In the genomic region with DNA sequence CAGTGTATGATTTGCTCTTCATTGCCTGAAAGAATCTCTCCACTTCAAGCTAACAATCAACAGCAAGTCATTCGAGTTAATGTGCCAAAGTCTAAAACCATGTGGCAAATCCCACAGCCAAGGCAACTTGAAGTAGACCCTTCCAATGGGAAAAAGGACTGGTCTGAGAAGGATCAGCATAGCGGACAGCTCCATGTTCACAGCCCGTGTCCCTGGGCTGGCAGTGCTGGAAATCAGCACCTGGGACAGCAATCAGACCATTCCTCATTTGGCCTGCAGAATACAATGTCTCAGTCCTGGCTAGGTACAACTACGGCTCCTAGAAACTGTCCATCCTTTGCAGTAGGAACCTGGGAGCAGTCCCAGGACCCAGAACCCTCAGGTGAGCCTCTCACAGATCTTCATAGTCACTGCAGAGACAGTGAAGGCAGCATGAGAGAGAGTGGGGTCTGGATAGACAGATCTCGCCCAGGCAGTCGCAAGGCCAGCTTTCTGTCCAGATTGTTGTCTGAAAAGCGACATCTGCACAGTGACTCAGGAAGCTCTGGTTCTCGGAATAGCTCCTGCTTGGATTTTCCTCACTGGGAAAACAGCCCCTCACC, we compare ENCODE assay signal across 9 cellular contexts. TPM values are rescaled to one million over a fixed set of nuclear protein-coding genes. Genes with fewer than 3 reads are reported as not detected.
DNase-seq lines count a peak whose midpoint lies in the region; ATAC-seq and TF ChIP-seq lines count a peak whose summit lies in the region.
"Had no signal": no experiment of that assay in that cellular context is flagged by ENCODE, and none has a peak within 500 bp of the region (broad histone marks: within the 10 kb centered on the region; RNA-seq: fewer than 3 reads in every experiment).

No MANE protein-coding gene starts in this region.

- TF ChIP-seq CTCF in Caco-2 (IDR thresholded peaks at IDR 0.05; ENCODE audit: insufficient read depth in 1 of 2, low read depth in 1 of 2, low read length in 1 of 2, severe bottlenecking in 1 of 2, unreplicated experiment in 1 of 2) = no peak
- TF ChIP-seq CTCF in mammary epithelial cell (conservative IDR thresholded peaks at IDR 0.05 in 1 of 2, IDR thresholded peaks at IDR 0.05 in 1 of 2; ENCODE audit: extremely low read depth in 1 of 2, insufficient read depth in 1 of 2, low read depth in 1 of 2, low read length in 2 of 2) = no peak
- TF ChIP-seq CTCF in left lung (IDR thresholded peaks at IDR 0.05) = no peak

- 48% methylated on average over 7 of the region's 8 CpGs for WGBS in mammary epithelial cell (ENCODE audit: low coverage, missing lambda C conversion rate)

- no peak overlapping the region for H3K4me2 ChIP-seq in mammary epithelial cell (ENCODE audit: insufficient read depth, low read depth, low read length)

- H3K27me3 ChIP-seq in Caco-2 (replicated peaks; ENCODE audit: control insufficient read depth, insufficient read depth, low read length) = no peaks in the 10 kb centered on the region; the same call in 1 of the 2 replicates
- peaks cover 2% of the 10 kb centered on the region for H3K27me3 ChIP-seq in mammary epithelial cell (ENCODE audit: insufficient read depth, low read length)
- H3K27me3 ChIP-seq in left lung = peaks cover 5 to 51% of the 10 kb centered on the region in 2 donors

- no peaks in the 10 kb centered on the region for H3K36me3 Mint-ChIP-seq in Caco-2 (ENCODE audit: insufficient read depth, unreplicated experiment)

- no peak overlapping the region for H3K27ac ChIP-seq in mammary epithelial cell (ENCODE audit: insufficient read depth, low read depth, low read length)
- H3K27ac ChIP-seq in left lung = no peak overlapping the region

- peaks cover 9% of the 10 kb centered on the region for H3K4me1 ChIP-seq in Caco-2
- no peaks in the 10 kb centered on the region for H3K4me1 ChIP-seq in mammary epithelial cell (ENCODE audit: insufficient read depth, low read length)
- H3K4me1 ChIP-seq in left lung = no peaks in the 10 kb centered on the region

- H3K79me2 ChIP-seq in mammary epithelial cell (ENCODE audit: insufficient read depth, low read length) = no peaks in the 10 kb centered on the region

- H4K20me1 ChIP-seq in mammary epithelial cell (ENCODE audit: insufficient read depth, low read length) = no peaks in the 10 kb centered on the region

- H3K9me3 ChIP-seq in Caco-2 = no peaks in the 10 kb centered on the region
- H3K9me3 ChIP-seq in mammary epithelial cell (replicated peaks; ENCODE audit: insufficient read depth, low read length) = no peaks in the 10 kb centered on the region
- no peaks in the 10 kb centered on the region for H3K9me3 ChIP-seq in left lung

- dilution Hi-C loops in mammary epithelial cell (cut with HindIII; ENCODE audit: low sequenced_read_pairs) = no loop called here

- POLR2A ChIA-PET in Caco-2 (lab: Charles Lee) = no interaction called here

- BruUV-seq in Caco-2 (replicated peaks; lab: Mats Ljungman, UMichigan) = no TSS peak
- BruUV-seq in mammary epithelial cell (replicated peaks; lab: Mats Ljungman, UMichigan) = no TSS peak

- intact Hi-C loops in Caco-2 (cut with micrococcal nuclease; ENCODE audit: unreplicated experiment) = no loop called here
- intact Hi-C loops in mammary epithelial cell (cut with micrococcal nuclease) = no loop called here
- intact Hi-C loops in left lung (cut with DNase I) = no loop called here

- ATAC-seq in left lung (peak; percentile 94), HG03457 (IDR thresholded peaks at IDR 0.05; ENCODE audit: unreplicated experiment) (no peak), GM18498 (IDR thresholded peaks at IDR 0.05; ENCODE audit: unreplicated experiment) (no peak)

- H3K4me3 Mint-ChIP-seq in Caco-2 (ENCODE audit: unreplicated experiment) = no peak overlapping the region
- H3K4me3 Mint-ChIP-seq: T-helper 1 cell treated with Interleukin-12 subunit alpha and Interleukin-12 subunit beta and Interleukin-4 antibody, amounts not matched to agents 30 μg/mL and 1 μg/mL, for 36 hours had no signal

- no peak overlapping the region for H2AFZ ChIP-seq in mammary epithelial cell (ENCODE audit: low read depth, low read length)

- no peaks in the 10 kb centered on the region for H3K9me3 Mint-ChIP-seq in Caco-2 (ENCODE audit: unreplicated experiment)
- H3K9me3 Mint-ChIP-seq: T-helper 1 cell treated with Interleukin-12 subunit alpha and Interleukin-12 subunit beta and Interleukin-4 antibody, amounts not matched to agents 30 μg/mL and 1 μg/mL, for 36 hours had no signal

- H3K4me3 ChIP-seq in Caco-2 (ENCODE audit: low read depth, low read length) (no peak overlapping the region), mammary epithelial cell (replicated peaks in 1 of 3; ENCODE audit: insufficient read depth in 1 of 3, low read depth in 2 of 3, low read length in 3 of 3) (no peak overlapping the region), left lung (no peak overlapping the region)

- DNase-seq in Caco-2 = peak; percentile 61 to 76
- peak; percentile 61 to 69 for DNase-seq in Kasumi-1 (lab: John Stamatoyannopoulos, UW)
- DNase-seq in mammary epithelial cell = peak; percentile 58
- no peak for DNase-seq in left lung
- no peak for DNase-seq in GM19240 (ENCODE audit: insufficient read length, low spot score)
- no peak for DNase-seq in SW 1271 (lab: John Stamatoyannopoulos, UW)

- peaks cover 12% of the 10 kb centered on the region for H3K27me3 Mint-ChIP-seq in Caco-2 (ENCODE audit: insufficient read depth, unreplicated experiment)

- no peaks in the 10 kb centered on the region for H3K36me3 ChIP-seq in Caco-2 (ENCODE audit: control insufficient read depth, insufficient read depth, low read length)
- H3K36me3 ChIP-seq in mammary epithelial cell (ENCODE audit: insufficient read depth, low read length) = no peaks in the 10 kb centered on the region
- no peaks in the 10 kb centered on the region for H3K36me3 ChIP-seq in left lung

- CTCF ChIA-PET in Caco-2 (lab: Charles Lee) (no interaction called here), mammary epithelial cell (lab: Charles Lee; ENCODE audit: low non-redundant PET) (no interaction called here)

- no peak overlapping the region for H3K27ac Mint-ChIP-seq in Caco-2 (ENCODE audit: unreplicated experiment)
- H3K27ac Mint-ChIP-seq: T-helper 1 cell treated with Interleukin-12 subunit alpha and Interleukin-12 subunit beta and Interleukin-4 antibody, amounts not matched to agents 30 μg/mL and 1 μg/mL, for 36 hours had no signal

- H3K9ac ChIP-seq in mammary epithelial cell (ENCODE audit: insufficient read depth, low read length) = no peak overlapping the region

- peaks cover 14% of the 10 kb centered on the region for H3K4me1 Mint-ChIP-seq in Caco-2 (ENCODE audit: low read depth, unreplicated experiment)

- in situ Hi-C loops in mammary epithelial cell (cut with MboI; ENCODE audit: low sequenced_read_pairs in 2 of 2) = no loop called here

RNA-seq across cellular contexts. Expression of a gene that starts 1.1 kb away (rescaled TPM):
- total RNA-seq in Caco-2 (2022) = not detected in 2 replicates
- not detected for total RNA-seq in mammary epithelial cell
- not detected for polyA plus RNA-seq in mammary epithelial cell
- not detected for polyA minus RNA-seq in mammary epithelial cell
- not detected for total RNA-seq in left lung

Comparison
In these comparisons a context has a peak if more than half of its experiments do, and no peak if none do; other contexts are left out.
1. DNase-seq: peak in Caco-2 (2 of 2), Kasumi-1 (2 of 2) and mammary epithelial cell (single experiment); none in left lung (0 of 2), GM19240 (single experiment) and SW 1271 (0 of 2).